ENCODE assay signal across 7 cellular contexts in genomic region chr3:179132191-179132890, GRCh38. TPM values are rescaled to one million over a fixed set of nuclear protein-coding genes. Genes with fewer than 3 reads are reported as not detected.
DNase-seq lines count a peak whose midpoint lies in the region; ATAC-seq, FAIRE-seq and TF ChIP-seq lines count a peak whose summit lies in the region.
"Not testable (repeated sequence)": the region's sequence is repeated elsewhere in the genome, so short reads cannot be mapped to it uniquely, and the experiment has no call there.

No MANE protein-coding gene starts in this region.

- not testable (repeated sequence) for TF ChIP-seq POLR2A in HepG2 (IDR thresholded peaks at IDR 0.05; ENCODE audit: insufficient read depth in 1 of 2, low read depth in 2 of 2, low read length in 2 of 2); transverse colon (IDR thresholded peaks at IDR 0.05)

- not testable (repeated sequence) for H3K27me3 ChIP-seq in bronchial epithelial cell (ENCODE audit: control insufficient read depth, insufficient read depth, low read length); HepG2 (ENCODE audit: control insufficient read depth in 1 of 2, insufficient read depth in 2 of 2, low read length in 2 of 2); transverse colon

- not testable (repeated sequence) for ATAC-seq in HepG2

- H3K4me1 ChIP-seq in HepG2 (ENCODE audit: insufficient read depth, low read length): not testable (repeated sequence)
- peaks cover 0 to 10% (median 0%) of the 10 kb centered on the region in 4 donors for H3K4me1 ChIP-seq in transverse colon

- H3K4me2 ChIP-seq in HepG2 (ENCODE audit: low read depth, low read length): peak overlapping the region; percentile 47

- intact Hi-C loops in HepG2 (cut with micrococcal nuclease; ENCODE audit: unreplicated experiment): not testable (repeated sequence)
- intact Hi-C loops in transverse colon (cut with DNase I; ENCODE audit: low total_unique reads): loop anchor here (10.0 kb wide), 1 partner anchor 48 kb away; no protein-coding TSS in a partner anchor

- not testable (repeated sequence) for H3K79me2 ChIP-seq in HepG2 (ENCODE audit: insufficient read depth, low read length)

- not testable (repeated sequence) for TF ChIP-seq EP300 in HepG2 (IDR thresholded peaks at IDR 0.05; ENCODE audit: low read depth in 2 of 2, low read length in 2 of 2); HepG2 (CRISPR knock-in tag; IDR thresholded peaks at IDR 0.05; ENCODE audit: borderline replicate concordance); transverse colon (IDR thresholded peaks at IDR 0.05; ENCODE audit: low read depth)

- not testable (repeated sequence) for BruUV-seq in HepG2 (replicated peaks; lab: Mats Ljungman, UMichigan)

- not testable (repeated sequence) for H2AFZ ChIP-seq in HepG2 (ENCODE audit: low read length)

- WGBS in HepG2 (ENCODE audit: low lambda C conversion rate): 26% methylated on average over 9 of the region's 27 CpGs
- WGBS in transverse colon (ENCODE audit: low coverage in 1 of 2), 2 donors: 68% methylated on average over 24 of the region's 27 CpGs; no CpG with 5 or more reads in 1 of the 2 donors

- not testable (repeated sequence) for H3K36me3 ChIP-seq in bronchial epithelial cell (ENCODE audit: control insufficient read depth, insufficient read depth, low read length); HepG2 (replicated peaks in 1 of 2; ENCODE audit: control insufficient read depth in 1 of 2, insufficient read depth in 2 of 2, low read length in 2 of 2); transverse colon

- in situ Hi-C loops in HepG2 (cut with HindIII; ENCODE audit: extremely low pct_ligation_motif_present, low pct_unique_long_range_greater_than_20kb): loop anchor here (25.0 kb wide), 1 partner anchor 430 kb away; the partner anchor contains the start of gene ACTL6A
- in situ Hi-C loops in transverse colon (cut with MboI; ENCODE audit: low pct_ligation_motif_present in 1 of 4, low pct_unique_long_range_greater_than_20kb in 1 of 4, low sequenced_read_pairs in 3 of 4): not testable (repeated sequence)

- CTCF ChIA-PET in RWPE1 (lab: Yijun Ruan, JAX); HepG2 (lab: Yijun Ruan, JAX; ENCODE audit: low intra/inter-chr PET ratio, low total read pairs): not testable (repeated sequence)

- not testable (repeated sequence) for H3K4me3 ChIP-seq in bronchial epithelial cell (ENCODE audit: low read depth, low read length); HepG2 (replicated peaks in 1 of 3; ENCODE audit: insufficient read depth in 1 of 3, low read depth in 2 of 3, low read length in 3 of 3)
- H3K4me3 ChIP-seq in transverse colon: peak overlapping the region in 2 of 4 donors; percentile 17 to 25

- not testable (repeated sequence) for H3K9ac ChIP-seq in HepG2 (ENCODE audit: insufficient read depth, low read depth, low read length)

- not testable (repeated sequence) for H4K20me1 ChIP-seq in HepG2 (ENCODE audit: insufficient read depth, low read length)

- TF ChIP-seq RAD21 in HepG2 (CRISPR knock-in tag; IDR thresholded peaks at IDR 0.05): not testable (repeated sequence)

- POLR2A ChIA-PET in RWPE1 (lab: Yijun Ruan, JAX; ENCODE audit: low non-redundant PET); HepG2 (lab: Yijun Ruan, JAX): not testable (repeated sequence)

- TF ChIP-seq CTCF in RWPE1 (conservative IDR thresholded peaks at IDR 0.05; ENCODE audit: low read depth); bronchial epithelial cell (IDR thresholded peaks at IDR 0.05; ENCODE audit: insufficient read depth, low read length, severe bottlenecking); HepG2 (CRISPR knock-in tag; IDR thresholded peaks at IDR 0.05); transverse colon (IDR thresholded peaks at IDR 0.05): not testable (repeated sequence)

- peak overlapping the region; percentile 78 for H3K27ac ChIP-seq in RWPE1
- not testable (repeated sequence) for H3K27ac ChIP-seq in HepG2 (ENCODE audit: extremely low read length, insufficient read depth, low read length); transverse colon

- not testable (repeated sequence) for H3K9me3 ChIP-seq in HepG2 (ENCODE audit: low read length); transverse colon

- DNase-seq in DMS53 (lab: John Stamatoyannopoulos, UW) (peak; percentile 79), NCI-H146 (lab: John Stamatoyannopoulos, UW) (peak; percentile 12), NCI-H2196 treated with DMSO at 0.1 percent for 48 hours (lab: John Stamatoyannopoulos, UW; ENCODE audit: unreplicated experiment) (peak; percentile 24), bronchial epithelial cell (ENCODE audit: low read depth) (peak; percentile 61), HepG2 (ENCODE audit: low spot score) (peak; percentile 17), transverse colon (peak; percentile 70)
- not testable (repeated sequence) for DNase-seq in RWPE1 (ENCODE audit: low spot score)

- not testable (repeated sequence) for FAIRE-seq in bronchial epithelial cell (lab: Jason Lieb, UNC); HepG2 (lab: Jason Lieb, UNC)

TF ChIP-seq in HepG2, 621 proteins besides CTCF, POLR2A, EP300 and RAD21 (continues in another document):
- TF ChIP-seq ZGPAT (CRISPR knock-in tag; IDR thresholded peaks at IDR 0.05) (peak; percentile 16; the same call in 1 of the 2 replicates), PATZ1 (CRISPR knock-in tag; IDR thresholded peaks at IDR 0.05) (0 out of 2 replicates have a peak, but pooled peaks have one; percentile 15), HOXA3 (CRISPR knock-in tag; IDR thresholded peaks at IDR 0.05) (peak; percentile 26; the same call in 1 of the 2 replicates)

RNA-seq across cellular contexts. Expression of gene PIK3CA, which starts 15.8 kb away (rescaled TPM):
- total RNA-seq in bronchial epithelial cell (15.9 and 20.3 TPM in 2 replicates), HepG2 (2016; rRNA removed; fragmentation: Illumina TruSeq; extraction: Trizol) (11.4 and 20.4 TPM in 2 replicates), transverse colon (10 to 100 TPM; 11.6 to 24.3 (median 18.1) TPM)
- 1.7 and 1.8 TPM in 2 replicates for total RNA-seq in HepG2 (2016; cell fraction: cytosol; rRNA removed; fragmentation: Illumina TruSeq; extraction: Trizol; ENCODE audit: low read depth)
- 11.5 and 16.5 TPM in 2 replicates for total RNA-seq in HepG2 (2016; cell fraction: insoluble cytoplasmic fraction; rRNA removed; fragmentation: Illumina TruSeq; extraction: Trizol)
- 7.8 and 8.2 TPM in 2 replicates for total RNA-seq in HepG2 (2016; cell fraction: membrane; rRNA removed; fragmentation: Illumina TruSeq; extraction: Trizol)
- 15.1 and 17.9 TPM in 2 replicates for total RNA-seq in HepG2 (2016; cell fraction: nucleus; rRNA removed; fragmentation: Illumina TruSeq; extraction: Trizol)
- polyA plus RNA-seq in HepG2 (2011; rRNA removed): 4.6 and 5.7 TPM in 2 replicates
- 1.9 and 3.7 TPM in 2 replicates for polyA plus RNA-seq in HepG2 (2011; cell fraction: cytosol; rRNA removed)
- 4.1 and 4.3 TPM in 2 replicates for polyA plus RNA-seq in HepG2 (2011; cell fraction: nucleus; rRNA removed)
- 10.5 and 14.0 TPM in 2 replicates for polyA plus RNA-seq in HepG2 (2012)
- polyA plus RNA-seq in HepG2 (2016; cell fraction: cytosol; fragmentation: Illumina TruSeq; extraction: Trizol; ENCODE audit: low read depth): 0.44 and 0.45 TPM in 2 replicates
- polyA plus RNA-seq in HepG2 (2016; cell fraction: insoluble cytoplasmic fraction; fragmentation: Illumina TruSeq; extraction: Trizol; ENCODE audit: low read depth): 8.7 and 11.5 TPM in 2 replicates
- 2.3 and 2.4 TPM in 2 replicates for polyA plus RNA-seq in HepG2 (2016; cell fraction: membrane; fragmentation: Illumina TruSeq; extraction: Trizol; ENCODE audit: low read depth)
- polyA plus RNA-seq in HepG2 (2016; cell fraction: nucleus; fragmentation: Illumina TruSeq; extraction: Trizol; ENCODE audit: insufficient read depth, low read depth): 9.7 and 10.7 TPM in 2 replicates
- 4.0 and 7.4 TPM in 2 replicates for polyA minus RNA-seq in HepG2 (2011; rRNA and poly(A)+ RNA removed; ENCODE audit: low replicate concordance)
- polyA minus RNA-seq in HepG2 (2011; cell fraction: cytosol; rRNA and poly(A)+ RNA removed): 10.3 and 13.2 TPM in 2 replicates
- polyA minus RNA-seq in HepG2 (2011; cell fraction: nucleus; rRNA and poly(A)+ RNA removed): 36.6 and 37.7 TPM in 2 replicates
